ENCODE assay signal across 8 cellular contexts in the genomic region with DNA sequence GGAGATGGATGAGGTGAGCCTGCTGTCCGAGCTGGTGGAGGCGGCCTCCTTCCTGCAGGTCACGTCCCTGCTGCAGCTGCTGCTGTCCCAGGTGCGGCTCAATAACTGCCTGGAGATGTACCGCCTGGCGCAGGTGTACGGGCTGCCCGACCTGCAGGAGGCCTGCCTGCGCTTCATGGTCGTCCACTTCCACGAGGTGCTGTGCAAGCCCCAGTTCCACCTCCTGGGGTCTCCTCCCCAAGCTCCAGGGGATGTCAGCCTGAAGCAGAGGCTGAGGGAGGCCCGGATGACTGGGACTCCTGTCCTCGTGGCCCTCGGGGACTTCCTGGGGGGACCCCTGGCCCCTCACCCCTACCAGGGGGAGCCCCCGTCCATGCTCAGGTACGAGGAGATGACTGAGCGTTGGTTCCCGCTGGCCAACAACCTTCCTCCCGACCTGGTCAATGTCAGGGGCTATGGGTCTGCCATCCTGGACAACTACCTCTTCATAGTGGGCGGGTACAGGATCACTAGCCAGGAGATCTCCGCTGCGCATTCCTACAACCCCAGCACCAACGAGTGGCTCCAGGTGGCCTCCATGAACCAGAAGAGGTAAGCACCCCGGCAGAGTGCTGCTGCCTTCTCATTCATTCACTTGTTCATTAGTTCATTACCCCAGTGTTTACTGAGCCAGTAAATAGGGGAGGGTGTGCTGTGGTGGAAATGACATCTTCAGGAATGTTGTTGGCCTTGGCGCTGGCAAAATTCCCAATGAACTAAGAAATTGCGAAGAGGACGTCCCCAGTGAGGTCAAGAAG. TPM values are rescaled to one million over a fixed set of nuclear protein-coding genes. Genes with fewer than 3 reads are reported as not detected.
A peak's percentile ranks its signal among the peaks of the same experiment; 100 is the strongest.
DNase-seq lines count a peak whose midpoint lies in the region; ATAC-seq and TF ChIP-seq lines count a peak whose summit lies in the region.

No MANE protein-coding gene starts in this region.

- TF ChIP-seq CTCF in heart left ventricle (IDR thresholded peaks at IDR 0.05) (no peak), psoas muscle (IDR thresholded peaks at IDR 0.05) (no peak)

- H3K27ac ChIP-seq in ACC112 (ENCODE audit: low read depth, low read length) (peak overlapping the region; percentile 73), heart left ventricle (peak overlapping the region; percentile 75 to 93 (median 88)), psoas muscle (peak overlapping the region; percentile 78)

- DNase-seq in NCI-H2196 (lab: John Stamatoyannopoulos, UW; ENCODE audit: unreplicated experiment): peak; percentile 78
- peak; percentile 5 for DNase-seq in activated T-helper 9 cell treated with anti-CD3 and anti-CD28 coated beads, Interleukin-2, amount 50 U/mL, for 16 hours (ENCODE audit: low read depth)
- peak in 4 of 5 donors; percentile 14 to 32 (median 26) for DNase-seq in heart left ventricle
- DNase-seq in psoas muscle: peak in 1 of 2 donors; percentile 24
- DNase-seq in ecto neural progenitor cell (ENCODE audit: low spot score): no peak

- ATAC-seq in GM18511 (IDR thresholded peaks at IDR 0.05; ENCODE audit: unreplicated experiment): peak; percentile 37
- ATAC-seq in HG02973 (IDR thresholded peaks at IDR 0.05; ENCODE audit: unreplicated experiment): peak; percentile 30
- peak; percentile 1 to 14 (median 9) for ATAC-seq in heart left ventricle
- ATAC-seq in psoas muscle: peak; percentile 4 to 18 (median 18)

- peaks cover 20% of the 10 kb centered on the region for H3K4me1 ChIP-seq in ACC112 (ENCODE audit: control insufficient read depth, insufficient read depth, low read length, unreplicated experiment)
- H3K4me1 ChIP-seq in heart left ventricle: peaks cover 0 to 41% (median 21%) of the 10 kb centered on the region in 12 donors
- H3K4me1 ChIP-seq in psoas muscle: peaks cover 9% of the 10 kb centered on the region

- peaks cover 41% of the 10 kb centered on the region for H3K79me2 ChIP-seq in ACC112 (ENCODE audit: control insufficient read depth, insufficient read depth, low read length, unreplicated experiment)

- TF ChIP-seq POLR2A in heart left ventricle (IDR thresholded peaks at IDR 0.05): no peak

- intact Hi-C loops in heart left ventricle (cut with DNase I) (loop anchor here in 2 of 10 donors (5.0 to 10.0 kb wide), 2 partner anchors 56 to 69 kb away; partner anchors contain the start of gene MRPS35 (in 1 of the 2)), psoas muscle (cut with DNase I) (no loop called here)

- H3K27me3 ChIP-seq in ACC112 (ENCODE audit: insufficient read depth, low read length): no peaks in the 10 kb centered on the region
- H3K27me3 ChIP-seq in heart left ventricle: no peaks in the 10 kb centered on the region
- H3K27me3 ChIP-seq in psoas muscle (ENCODE audit: insufficient read depth in 3 of 3, low read length in 2 of 3): no peaks in the 10 kb centered on the region

- 0 out of 2 replicates have a peak, but pooled peaks cover 4% of the 10 kb centered on the region for H3K36me3 ChIP-seq in ACC112 (ENCODE audit: insufficient read depth, low read length)
- H3K36me3 ChIP-seq in heart left ventricle: peaks cover 0 to 10% (median 0%) of the 10 kb centered on the region in 9 donors
- no peaks in the 10 kb centered on the region for H3K36me3 ChIP-seq in psoas muscle (ENCODE audit: insufficient read depth in 1 of 2, low read depth in 1 of 2)

- 7 to 16% (median 9%) methylated on average over 10 to 27 of the region's 27 CpGs for WGBS in heart left ventricle, 4 donors
- WGBS in psoas muscle, 3 donors: 6 to 10% (median 10%) methylated on average over 25 to 27 of the region's 27 CpGs

- H3K9me3 ChIP-seq in heart left ventricle: no peaks in the 10 kb centered on the region
- H3K9me3 ChIP-seq in psoas muscle: no peaks in the 10 kb centered on the region

- peak overlapping the region; percentile 64 for H2AFZ ChIP-seq in ACC112 (ENCODE audit: low read length, unreplicated experiment)

- H3K4me3 ChIP-seq in ACC112 (ENCODE audit: low read depth, low read length) (peak overlapping the region; percentile 99), heart left ventricle (peak overlapping the region; percentile 72 to 94 (median 84)), psoas muscle (peak overlapping the region; percentile 82)

RNA-seq across cellular contexts. Expression of gene MANSC4, which starts 0.8 kb away (rescaled TPM):
- not detected for total RNA-seq in heart left ventricle
- polyA plus RNA-seq in heart left ventricle: not detected
- not detected for total RNA-seq in psoas muscle
- under 1 TPM in 1 of 3 donors, not detected in 2; 0.08 TPM for polyA plus RNA-seq in psoas muscle

RNA-seq across cellular contexts. Expression of gene KLHL42, which starts 0.8 kb away (rescaled TPM):
- total RNA-seq in heart left ventricle (10 to 100 TPM in 1 of 9 donors, 1 to 10 TPM in 8; 5.0 to 11.4 (median 6.5) TPM), psoas muscle (1 to 10 TPM; 2.2 to 4.6 (median 3.3) TPM)
- polyA plus RNA-seq in heart left ventricle (1 to 10 TPM; 3.2 to 5.9 TPM), psoas muscle (1 to 10 TPM in 2 of 3 donors, under 1 TPM in 1; 0.94 to 3.3 (median 2.5) TPM)
